1 cellular context compared by ENCODE assay signal in genomic region chr1:34156739-34157138, GRCh38.
TF ChIP-seq lines count a peak whose summit lies in the region.

No MANE protein-coding gene starts in this region.

TF ChIP-seq in K562, 482 proteins besides CTCF, POLR2A, EP300 and RAD21 (continued from another document):
- no peak for TF ChIP-seq RERE (CRISPR knock-in tag; IDR thresholded peaks at IDR 0.05; ENCODE audit: borderline replicate concordance)
- TF ChIP-seq MXI1 (IDR thresholded peaks at IDR 0.05; ENCODE audit: low read depth, low read length), result no peak
- TF ChIP-seq KLF10 (CRISPR knock-in tag; IDR thresholded peaks at IDR 0.05), result no peak
- TF ChIP-seq ZBTB1 (CRISPR knock-in tag; IDR thresholded peaks at IDR 0.05; ENCODE audit: borderline replicate concordance, low read depth), result no peak
- TF ChIP-seq E2F5 (CRISPR knock-in tag; IDR thresholded peaks at IDR 0.05), result no peak
- TF ChIP-seq SMARCA4 (IDR thresholded peaks at IDR 0.05), result no peak
